ENCODE assay signal across 13 cellular contexts in genomic region chr15:68347392-68347791, GRCh38.
DNase-seq lines count a peak whose midpoint lies in the region; ATAC-seq and TF ChIP-seq lines count a peak whose summit lies in the region.
"Had no signal": no experiment of that assay in that cellular context is flagged by ENCODE, and none has a peak within 500 bp of the region (broad histone marks: within the 10 kb centered on the region; RNA-seq: fewer than 3 reads in every experiment).

No MANE protein-coding gene starts in this region.

- H4K20me1 ChIP-seq in BLaER1: no peaks in the 10 kb centered on the region

- peaks cover 100% of the 10 kb centered on the region for H3K4me1 ChIP-seq in BLaER1

- peaks cover 79% of the 10 kb centered on the region for H3K4me1 Mint-ChIP-seq in dendritic cell treated with granulocyte-macrophage colony-stimulating factor and Interleukin-4, amounts not matched to agents 40 ng/mL and 50 ng/mL, for 4 days (ENCODE audit: low read depth)
- peaks cover 62% of the 10 kb centered on the region for H3K4me1 Mint-ChIP-seq in nephron
- peaks cover 9% of the 10 kb centered on the region for H3K4me1 Mint-ChIP-seq in T-helper 2 cell treated with Interferon-gamma antibody and Interleukin-4, amounts not matched to agents 5 μg/mL and 100 μg/mL, for 36 hours (ENCODE audit: low read depth)

- no peak overlapping the region for H3K4me3 Mint-ChIP-seq in dendritic cell treated with granulocyte-macrophage colony-stimulating factor and Interleukin-4, amounts not matched to agents 40 ng/mL and 50 ng/mL, for 4 days
- H3K4me3 Mint-ChIP-seq in nephron: no peak overlapping the region
- H3K4me3 Mint-ChIP-seq in T-helper 2 cell treated with Interferon-gamma antibody and Interleukin-4, amounts not matched to agents 5 μg/mL and 100 μg/mL, for 36 hours: no peak overlapping the region
- H3K4me3 Mint-ChIP-seq: activated naive CD8-positive, alpha-beta T cell; nephron progenitor cell had no signal

- no peaks in the 10 kb centered on the region for H3K27me3 ChIP-seq in BLaER1
- H3K27me3 ChIP-seq: suprapubic skin had no signal

- DNase-seq in RPMI7951 (ENCODE audit: low read depth) (peak; percentile 84), H4 (ENCODE audit: low spot score) (no peak), SHP77 (lab: John Stamatoyannopoulos, UW) (no peak)
- no peak for DNase-seq in T-helper 2 cell treated with Interferon-gamma antibody and Interleukin-4, amounts not matched to agents 5 μg/mL and 100 μg/mL, for 36 hours (ENCODE audit: low spot score)
- DNase-seq: nephron progenitor cell, retina had no signal

- H3K9ac ChIP-seq in BLaER1: no peak overlapping the region; the same call in 1 of the 2 replicates

- no peaks in the 10 kb centered on the region for H3K27me3 Mint-ChIP-seq in dendritic cell treated with granulocyte-macrophage colony-stimulating factor and Interleukin-4, amounts not matched to agents 40 ng/mL and 50 ng/mL, for 4 days
- peaks cover 4% of the 10 kb centered on the region for H3K27me3 Mint-ChIP-seq in nephron (ENCODE audit: low read depth)
- H3K27me3 Mint-ChIP-seq in T-helper 2 cell treated with Interferon-gamma antibody and Interleukin-4, amounts not matched to agents 5 μg/mL and 100 μg/mL, for 36 hours (ENCODE audit: low read depth): no peaks in the 10 kb centered on the region
- H3K27me3 Mint-ChIP-seq: activated naive CD8-positive, alpha-beta T cell had no signal

- peak overlapping the region; percentile 79 for H3K4me2 ChIP-seq in BLaER1

- H3K27ac Mint-ChIP-seq in dendritic cell treated with granulocyte-macrophage colony-stimulating factor and Interleukin-4, amounts not matched to agents 40 ng/mL and 50 ng/mL, for 4 days: peak overlapping the region; percentile 34
- peak overlapping the region; percentile 10 to 73 (median 45) for H3K27ac Mint-ChIP-seq in nephron
- no peak overlapping the region for H3K27ac Mint-ChIP-seq in T-helper 2 cell treated with Interferon-gamma antibody and Interleukin-4, amounts not matched to agents 5 μg/mL and 100 μg/mL, for 36 hours
- H3K27ac Mint-ChIP-seq: activated naive CD8-positive, alpha-beta T cell; nephron progenitor cell had no signal

- H3K9me3 ChIP-seq in BLaER1: no peaks in the 10 kb centered on the region
- H3K9me3 ChIP-seq: suprapubic skin had no signal

- no peaks in the 10 kb centered on the region for H3K36me3 ChIP-seq in BLaER1
- H3K36me3 ChIP-seq: suprapubic skin had no signal

- H3K27ac ChIP-seq in BLaER1: no peak overlapping the region
- H3K27ac ChIP-seq: suprapubic skin had no signal

- H3K9me3 Mint-ChIP-seq in dendritic cell treated with granulocyte-macrophage colony-stimulating factor and Interleukin-4, amounts not matched to agents 40 ng/mL and 50 ng/mL, for 4 days: no peaks in the 10 kb centered on the region
- no peaks in the 10 kb centered on the region for H3K9me3 Mint-ChIP-seq in nephron
- no peaks in the 10 kb centered on the region for H3K9me3 Mint-ChIP-seq in T-helper 2 cell treated with Interferon-gamma antibody and Interleukin-4, amounts not matched to agents 5 μg/mL and 100 μg/mL, for 36 hours
- H3K9me3 Mint-ChIP-seq: nephron progenitor cell had no signal

- no peak overlapping the region for H3K4me3 ChIP-seq in BLaER1
- H3K4me3 ChIP-seq: suprapubic skin had no signal

- intact Hi-C loops in dendritic cell treated with granulocyte-macrophage colony-stimulating factor and Interleukin-4, amounts not matched to agents 40 ng/mL and 50 ng/mL, for 4 days (cut with micrococcal nuclease): no loop called here

- TF ChIP-seq CTCF in nephron (IDR thresholded peaks at IDR 0.05; ENCODE audit: unreplicated experiment in 3 of 3): no peak

- peaks cover 69% of the 10 kb centered on the region for H3K36me3 Mint-ChIP-seq in dendritic cell treated with granulocyte-macrophage colony-stimulating factor and Interleukin-4, amounts not matched to agents 40 ng/mL and 50 ng/mL, for 4 days (ENCODE audit: low read depth)
- H3K36me3 Mint-ChIP-seq in nephron (ENCODE audit: low read depth): no peaks in the 10 kb centered on the region
- H3K36me3 Mint-ChIP-seq in T-helper 2 cell treated with Interferon-gamma antibody and Interleukin-4, amounts not matched to agents 5 μg/mL and 100 μg/mL, for 36 hours (ENCODE audit: low read depth): peaks cover 2% of the 10 kb centered on the region
- H3K36me3 Mint-ChIP-seq: activated naive CD8-positive, alpha-beta T cell had no signal

- no peak for ATAC-seq in HG02884 (IDR thresholded peaks at IDR 0.05; ENCODE audit: unreplicated experiment)
- ATAC-seq: esophagus mucosa had no signal
